8 cellular contexts compared by ENCODE assay signal in genomic region chr11:2267871-2268825, GRCh38. TPM values are rescaled to one million over a fixed set of nuclear protein-coding genes. Genes with fewer than 3 reads are reported as not detected.
DNase-seq lines count a peak whose midpoint lies in the region; ATAC-seq, FAIRE-seq and TF ChIP-seq lines count a peak whose summit lies in the region.
"Had no signal": no experiment of that assay in that cellular context is flagged by ENCODE, and none has a peak within 500 bp of the region (broad histone marks: within the 10 kb centered on the region; RNA-seq: fewer than 3 reads in every experiment).

No MANE protein-coding gene starts in this region.

- no peaks in the 10 kb centered on the region for H3K79me2 ChIP-seq in HCT116 (ENCODE audit: insufficient read depth, low read length)

- ATAC-seq in HCT116 = no peak
- ATAC-seq in GM18907 (IDR thresholded peaks at IDR 0.05; ENCODE audit: unreplicated experiment) = no peak

- TF ChIP-seq CTCF in HCT116 (IDR thresholded peaks at IDR 0.05 in 2 of 3, conservative IDR thresholded peaks at IDR 0.05 in 1 of 3; ENCODE audit: borderline replicate concordance in 1 of 3, insufficient read depth in 1 of 3, low read depth in 2 of 3, low read length in 2 of 3) (no peak), D721Med (IDR thresholded peaks at IDR 0.05; ENCODE audit: insufficient read depth, missing control alignments) (no peak)

- no peaks in the 10 kb centered on the region for H4K20me1 ChIP-seq in HCT116 (ENCODE audit: insufficient read depth)

- peaks cover 27% of the 10 kb centered on the region for H3K27me3 Mint-ChIP-seq in activated CD4-positive, alpha-beta memory T cell treated with anti-CD3 and anti-CD28 coated beads for 36 hours

- no peaks in the 10 kb centered on the region for H3K9me3 ChIP-seq in HCT116 (ENCODE audit: control insufficient read depth in 1 of 2, insufficient read depth in 1 of 2, low read depth in 1 of 2, low read length in 2 of 2)

- no peaks in the 10 kb centered on the region for H3K27me3 ChIP-seq in HCT116 (ENCODE audit: insufficient read depth, low read length)

- H3K4me3 Mint-ChIP-seq in activated CD4-positive, alpha-beta memory T cell treated with anti-CD3 and anti-CD28 coated beads for 36 hours = peak overlapping the region; percentile 22

- H3K36me3 ChIP-seq in HCT116 (ENCODE audit: control insufficient read depth in 1 of 2, insufficient read depth in 2 of 2, low read length in 2 of 2) = no peaks in the 10 kb centered on the region

- FAIRE-seq in D721Med (lab: Jason Lieb, UNC) = no peak

- peak overlapping the region; percentile 69 for H3K4me2 ChIP-seq in HCT116 (ENCODE audit: low read length)

- 0 out of 2 replicates have a peak overlapping the region, but pooled peaks have one; percentile 48 for H3K9ac ChIP-seq in HCT116 (ENCODE audit: low read length)

- CTCF ChIA-PET in HCT116 (lab: Charles Lee) = no interaction called here
- CTCF ChIA-PET in activated CD4-positive, alpha-beta memory T cell treated with anti-CD3 and anti-CD28 coated beads for 36 hours (lab: Charles Lee) = interaction anchor here (3.7 kb wide), 1 partner anchor 37 kb away, joined by 17 read pairs; no protein-coding TSS in a partner anchor

- POLR2A ChIA-PET in HCT116 (lab: Charles Lee) = interaction anchor here (0.6 kb wide), 1 partner anchor 746 kb away, joined by 3 read pairs; no protein-coding TSS in a partner anchor
- POLR2A ChIA-PET in activated CD4-positive, alpha-beta memory T cell treated with anti-CD3 and anti-CD28 coated beads for 36 hours (lab: Charles Lee) = interaction anchor here (0.6 to 2.0 kb wide), 2 partner anchors 14 to 33 kb away, joined by 3 to 7 read pairs; partner anchors contain the start of genes C11orf21 and TSPAN32

- BruUV-seq in HCT116 (replicated peaks; lab: Mats Ljungman, UMichigan) = no TSS peak

- no peak for TF ChIP-seq POLR2A in HCT116 (IDR thresholded peaks at IDR 0.05; ENCODE audit: borderline replicate concordance, extremely low read depth, insufficient read depth, insufficient read length)

- H3K4me1 Mint-ChIP-seq in activated CD4-positive, alpha-beta memory T cell treated with anti-CD3 and anti-CD28 coated beads for 36 hours (ENCODE audit: low read depth) = peaks cover 39% of the 10 kb centered on the region

- no peaks in the 10 kb centered on the region for H3K9me2 ChIP-seq in HCT116 (ENCODE audit: insufficient read depth)

- no peaks in the 10 kb centered on the region for H3K9me3 Mint-ChIP-seq in activated CD4-positive, alpha-beta memory T cell treated with anti-CD3 and anti-CD28 coated beads for 36 hours
- H3K9me3 Mint-ChIP-seq: T-helper 1 cell treated with Interleukin-12 subunit alpha and Interleukin-12 subunit beta and Interleukin-4 antibody, amounts not matched to agents 30 μg/mL and 1 μg/mL, for 36 hours had no signal

- intact Hi-C loops in HCT116 (cut with micrococcal nuclease) = no loop called here
- intact Hi-C loops in activated CD4-positive, alpha-beta memory T cell treated with anti-CD3 and anti-CD28 coated beads for 36 hours (cut with micrococcal nuclease) = loop anchor here (2.0 to 5.0 kb wide), 4 partner anchors 33 to 416 kb away; partner anchors contain the start of genes C11orf21 and LSP1

- peaks cover 0 to 10% of the 10 kb centered on the region in 2 experiments; a peak in 2 of 4 replicates for H3K4me1 ChIP-seq in HCT116 (ENCODE audit: control insufficient read depth in 1 of 2, insufficient read depth in 2 of 2, low read length in 2 of 2)

- H3K36me3 Mint-ChIP-seq in activated CD4-positive, alpha-beta memory T cell treated with anti-CD3 and anti-CD28 coated beads for 36 hours = no peaks in the 10 kb centered on the region

- H3K27ac Mint-ChIP-seq in activated CD4-positive, alpha-beta memory T cell treated with anti-CD3 and anti-CD28 coated beads for 36 hours = no peak overlapping the region
- H3K27ac Mint-ChIP-seq: T-helper 1 cell treated with Interleukin-12 subunit alpha and Interleukin-12 subunit beta and Interleukin-4 antibody, amounts not matched to agents 30 μg/mL and 1 μg/mL, for 36 hours had no signal

- DNase-seq in HCT116 (ENCODE audit: low read depth, low spot score) (no peak), iPS-NIHi7 (ENCODE audit: extremely low spot score) (peak; percentile 15), D721Med (ENCODE audit: insufficient read length, low spot score) (no peak), NCI-H1417 (lab: John Stamatoyannopoulos, UW) (no peak)
- no peak for DNase-seq in activated CD4-positive, alpha-beta memory T cell treated with anti-CD3 and anti-CD28 coated beads for 36 hours

- no peak overlapping the region; the same call in 1 of the 2 replicates for H3K27ac ChIP-seq in HCT116 (ENCODE audit: low read depth, low read length)
- peak overlapping the region in 12 of 21 experiments; percentile 17 to 86 (median 73) for H3K27ac ChIP-seq in skin epidermis

- no peak overlapping the region for H2AFZ ChIP-seq in HCT116 (ENCODE audit: low read depth, low read length, poor library complexity, severe bottlenecking)

- H3K4me3 ChIP-seq in HCT116 (replicated peaks in 1 of 2; ENCODE audit: low read depth in 1 of 2, low read length in 2 of 2) (peak overlapping the region; percentile 17 to 56; a peak in 2 of 4 replicates), skin epidermis (peak overlapping the region in 6 of 7 experiments; percentile 35 to 51 (median 39))

- TF ChIP-seq RAD21 in HCT116 (IDR thresholded peaks at IDR 0.05; ENCODE audit: low read depth) = no peak

- RAD21 ChIA-PET in HCT116 (lab: Charles Lee; ENCODE audit: low non-redundant PET in 1 of 2, low total read pairs in 2 of 2, uncharacterized antibody in 2 of 2, unreplicated experiment in 2 of 2) = no interaction called here

TF ChIP-seq in HCT116, 20 proteins besides CTCF, POLR2A, EP300 and RAD21:
- TF ChIP-seq CEBPB (IDR thresholded peaks at IDR 0.05; ENCODE audit: low read depth) (no peak), SP1 (IDR thresholded peaks at IDR 0.05; ENCODE audit: low read depth) (no peak), EZH2 (IDR thresholded peaks at IDR 0.05) (no peak), JUND (IDR thresholded peaks at IDR 0.05) (no peak), ZFX (IDR thresholded peaks at IDR 0.05) (no peak), SRF (IDR thresholded peaks at IDR 0.05; ENCODE audit: low read depth) (no peak), MAX (IDR thresholded peaks at IDR 0.05) (no peak), REST (IDR thresholded peaks at IDR 0.05; ENCODE audit: low read depth) (no peak), ATF3 (IDR thresholded peaks at IDR 0.05) (no peak), TCF7L2 (IDR thresholded peaks at IDR 0.05; ENCODE audit: borderline replicate concordance, extremely low read depth, insufficient read depth, insufficient read length) (no peak), ZNF274 (IDR thresholded peaks at IDR 0.05; ENCODE audit: low read depth, low read length) (no peak), FOSL1 (IDR thresholded peaks at IDR 0.05; ENCODE audit: low read depth) (no peak), POLR2AphosphoS5 (IDR thresholded peaks at IDR 0.05; ENCODE audit: low read depth, low read length) (no peak), EZH2phosphoT487 (IDR thresholded peaks at IDR 0.05; ENCODE audit: borderline replicate concordance) (no peak), CBX3 (IDR thresholded peaks at IDR 0.05; ENCODE audit: low read depth) (no peak), ELF1 (IDR thresholded peaks at IDR 0.05; ENCODE audit: borderline replicate concordance, low read depth) (no peak)

RNA-seq across cellular contexts. Expression of gene ASCL2, which starts 2.2 kb away (rescaled TPM):
- total RNA-seq in HCT116 (2021; ENCODE audit: unreplicated experiment) = not detected
- polyA plus RNA-seq in HCT116 (2012) = not detected in 2 replicates
- 1 to 10 TPM; 1.5 to 2.0 TPM for total RNA-seq in activated CD4-positive, alpha-beta memory T cell treated with anti-CD3 and anti-CD28 coated beads for 36 hours

RNA-seq across cellular contexts. Expression of gene C11orf21, which starts 33.6 kb away (rescaled TPM):
- total RNA-seq in HCT116 (2021; ENCODE audit: unreplicated experiment) = not detected
- polyA plus RNA-seq in HCT116 (2012) = not detected in 2 replicates
- total RNA-seq in activated CD4-positive, alpha-beta memory T cell treated with anti-CD3 and anti-CD28 coated beads for 36 hours = 1 to 10 TPM; 8.2 to 8.8 TPM

RNA-seq across cellular contexts. Expression of gene TSPAN32, which starts 33.7 kb away (rescaled TPM):
- total RNA-seq in HCT116 (2021; ENCODE audit: unreplicated experiment) = not detected
- polyA plus RNA-seq in HCT116 (2012) = not detected in 2 replicates
- total RNA-seq in activated CD4-positive, alpha-beta memory T cell treated with anti-CD3 and anti-CD28 coated beads for 36 hours = 1 to 10 TPM; 5.5 to 6.5 TPM
